ENCODE assay signal across 25 cellular contexts in genomic region chr7:48114589-48114988, GRCh38. TPM values are rescaled to one million over a fixed set of nuclear protein-coding genes. Genes with fewer than 3 reads are reported as not detected.
"Had no signal": no experiment of that assay in that cellular context is flagged by ENCODE, and none has a peak within 500 bp of the region (broad histone marks: within the 10 kb centered on the region; RNA-seq: fewer than 3 reads in every experiment).

No MANE protein-coding gene starts in this region.

- H3K27me3 ChIP-seq: ovary, right atrium auricular region, right lobe of liver, suprapubic skin, tibial artery, uterus had no signal

- H3K4me1 Mint-ChIP-seq: neural crest cell had no signal

- DNase-seq: hypothalamus; immature natural killer cell; left ventricle myocardium inferior; naive thymus-derived CD8-positive, alpha-beta T cell; ovary; right lobe of liver; stimulated activated CD4-positive, alpha-beta T cell treated with anti-CD3 and anti-CD28 coated beads, Interleukin-12 subunit alpha, Interleukin-12 subunit beta, amount 100 ng/mL, for 4 hours; stimulated activated CD4-positive, alpha-beta T cell treated with anti-CD3 and anti-CD28 coated beads, Interleukin-15, amount 100 ng/mL, for 24 hours; stimulated activated CD4-positive, alpha-beta T cell treated with anti-CD3 and anti-CD28 coated beads, Interleukin-2, amount 100 ng/mL, for 24 hours; stimulated activated CD4-positive, alpha-beta T cell treated with anti-CD3 and anti-CD28 coated beads, Interleukin-4, amount 100 ng/mL, for 1 hour; stimulated activated naive CD4-positive, alpha-beta T cell; tibial artery; uterus had no signal

- H3K36me3 Mint-ChIP-seq: immature natural killer cell, memory B cell, type B pancreatic cell had no signal

- H3K4me3 Mint-ChIP-seq: immature natural killer cell; memory B cell; naive thymus-derived CD8-positive, alpha-beta T cell; nephron; neural crest cell; stimulated activated naive CD8-positive, alpha-beta T cell treated with anti-CD3 and anti-CD28 coated beads, Interleukin-15, Interleukin-2, amounts not matched to agents 100 ng/mL and 50 ng/mL, for 24 hours; type B pancreatic cell had no signal

- H3K27me3 Mint-ChIP-seq: naive thymus-derived CD8-positive, alpha-beta T cell; progenitor cell of endocrine pancreas; stimulated activated naive CD8-positive, alpha-beta T cell treated with anti-CD3 and anti-CD28 coated beads, Interleukin-15, Interleukin-2, amounts not matched to agents 100 ng/mL and 50 ng/mL, for 24 hours had no signal

- H3K9me3 ChIP-seq: left ventricle myocardium inferior, ovary, right atrium auricular region, right lobe of liver, suprapubic skin, thoracic aorta, tibial artery, uterus had no signal

- H3K27ac ChIP-seq: left ventricle myocardium inferior, ovary, right atrium auricular region, right lobe of liver, skin epidermis, suprapubic skin, thoracic aorta, tibial artery, uterus had no signal

- ATAC-seq: naive thymus-derived CD8-positive, alpha-beta T cell; right lobe of liver had no signal

- H3K4me3 ChIP-seq: left ventricle myocardium inferior, lung, ovary, right atrium auricular region, right lobe of liver, skin epidermis, suprapubic skin, thoracic aorta, tibial artery, uterus had no signal

- H3K36me3 ChIP-seq: left ventricle myocardium inferior, ovary, right atrium auricular region, right lobe of liver, suprapubic skin, thoracic aorta, tibial artery, uterus had no signal

- H3K27ac Mint-ChIP-seq: memory B cell; nephron; progenitor cell of endocrine pancreas; stimulated activated naive CD8-positive, alpha-beta T cell treated with anti-CD3 and anti-CD28 coated beads, Interleukin-15, Interleukin-2, amounts not matched to agents 100 ng/mL and 50 ng/mL, for 24 hours; type B pancreatic cell had no signal

- H3K4me1 ChIP-seq: left ventricle myocardium inferior, right atrium auricular region, suprapubic skin, tibial artery, uterus had no signal

- H3K9me3 Mint-ChIP-seq: immature natural killer cell; memory B cell; naive thymus-derived CD8-positive, alpha-beta T cell; nephron; stimulated activated naive CD8-positive, alpha-beta T cell treated with anti-CD3 and anti-CD28 coated beads, Interleukin-15, Interleukin-2, amounts not matched to agents 100 ng/mL and 50 ng/mL, for 24 hours; type B pancreatic cell had no signal

RNA-seq across cellular contexts. Expression of gene ABCA13, which starts 56.7 kb away (rescaled TPM):
- total RNA-seq: left ventricle myocardium inferior; naive thymus-derived CD8-positive, alpha-beta T cell; pulmonary artery endothelial cell; right atrium auricular region; thoracic aorta had no signal
- polyA plus RNA-seq: immature natural killer cell; naive thymus-derived CD8-positive, alpha-beta T cell had no signal
